In genomic region chr17:80415626-80416042, GRCh38 we compare ENCODE assay signal across 8 cellular contexts. TPM values are rescaled to one million over a fixed set of nuclear protein-coding genes. Genes with fewer than 3 reads are reported as not detected.
DNase-seq lines count a peak whose midpoint lies in the region; ATAC-seq and TF ChIP-seq lines count a peak whose summit lies in the region.

No MANE protein-coding gene starts in this region.

- H3K27me3 ChIP-seq in SJSA1 (replicated peaks): 0 out of 2 replicates have a peak, but pooled peaks cover 9% of the 10 kb centered on the region
- H3K27me3 ChIP-seq in foreskin keratinocyte: peaks cover 3% of the 10 kb centered on the region
- peaks cover 12% of the 10 kb centered on the region for H3K27me3 ChIP-seq in skeletal muscle satellite cell (ENCODE audit: control insufficient read depth, insufficient read depth, low read length)

- H3K36me3 ChIP-seq in SJSA1 (peaks cover 44% of the 10 kb centered on the region), skeletal muscle satellite cell (ENCODE audit: insufficient read depth, low read length) (peaks cover 13% of the 10 kb centered on the region)

- H3K9me3 ChIP-seq in SJSA1 (replicated peaks): no peaks in the 10 kb centered on the region
- no peaks in the 10 kb centered on the region for H3K9me3 ChIP-seq in skeletal muscle satellite cell (replicated peaks; ENCODE audit: low read length)

- H3K4me2 ChIP-seq in skeletal muscle satellite cell (ENCODE audit: low read length): peak overlapping the region; percentile 100

- H3K4me3 ChIP-seq in SJSA1 (peak overlapping the region; percentile 90), skeletal muscle satellite cell (ENCODE audit: low read length) (peak overlapping the region; percentile 100)

- H3K4me1 ChIP-seq in SJSA1 (replicated peaks) (peaks cover 23% of the 10 kb centered on the region), foreskin keratinocyte (no peaks in the 10 kb centered on the region), skeletal muscle satellite cell (ENCODE audit: control insufficient read depth, insufficient read depth, low read length) (peaks cover 14% of the 10 kb centered on the region)

- no peak for TF ChIP-seq CTCF in foreskin keratinocyte (conservative IDR thresholded peaks at IDR 0.05)

- H3K27ac ChIP-seq in SJSA1 (peak overlapping the region; percentile 98), foreskin keratinocyte (peak overlapping the region; percentile 92)

- peak overlapping the region; percentile 100 for H3K9ac ChIP-seq in skeletal muscle satellite cell (ENCODE audit: low read depth, low read length)

- ATAC-seq in GM21576 (IDR thresholded peaks at IDR 0.05; ENCODE audit: unreplicated experiment): peak; percentile 3
- ATAC-seq in foreskin keratinocyte: peak; percentile 28
- no peak for ATAC-seq in GM19467 (IDR thresholded peaks at IDR 0.05; ENCODE audit: unreplicated experiment)

- no peak for DNase-seq in SJSA1 (ENCODE audit: low read depth in 1 of 2, low spot score in 2 of 2)
- DNase-seq in foreskin keratinocyte: no peak
- no peak for DNase-seq in ureter (ENCODE audit: low spot score)
- no peak for DNase-seq in cerebellar nuclear complex (lab: John Stamatoyannopoulos, UW)
- no peak for DNase-seq in SKM-1 treated with dmso at 0.1 percent for 144 hours (lab: John Stamatoyannopoulos, UW; ENCODE audit: unreplicated experiment)

RNA-seq across cellular contexts. Expression of gene ENDOV, which starts 0.7 kb away (rescaled TPM):
- total RNA-seq in SJSA1 (2014; rRNA removed; shearing (Covaris generic)): 25.6 and 34.1 TPM in 2 replicates
- 7.3 and 9.7 TPM in 2 replicates for total RNA-seq in foreskin keratinocyte
- polyA plus RNA-seq in foreskin keratinocyte: 9.8 and 14.0 TPM in 2 replicates
- total RNA-seq in skeletal muscle satellite cell (2012; rRNA removed): 15.2 and 17.0 TPM in 2 replicates
- total RNA-seq in ureter: 21.2 TPM
